1 cellular context compared by ENCODE assay signal in the genomic region with DNA sequence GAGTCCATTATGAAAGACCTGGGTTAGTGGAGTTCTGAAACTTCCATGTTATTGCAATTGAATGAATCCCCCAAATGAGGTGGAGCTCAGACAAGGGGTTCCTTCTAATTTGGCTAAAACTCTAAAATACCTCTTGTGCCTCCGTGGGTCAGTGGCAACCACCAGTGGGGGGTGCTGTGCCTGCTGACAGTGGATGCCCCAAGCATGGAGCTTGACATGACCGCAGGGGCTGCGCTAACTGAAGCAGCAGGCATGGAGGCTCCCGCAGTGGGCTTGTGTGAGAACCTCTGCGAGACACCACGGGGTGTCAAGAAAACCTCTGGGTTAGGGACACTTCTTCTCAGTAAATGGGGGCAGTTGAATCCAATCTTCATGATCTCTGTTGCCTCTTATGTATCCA.
TF ChIP-seq lines count a peak whose summit lies in the region.

No MANE protein-coding gene starts in this region.

TF ChIP-seq in GM23338, 12 proteins besides CTCF, POLR2A, EP300 and RAD21 (continued from another document):
- TF ChIP-seq EZH2 (IDR thresholded peaks at IDR 0.05; ENCODE audit: low read depth, unreplicated experiment) (no peak), ZNF331 (CRISPR knock-in tag; IDR thresholded peaks at IDR 0.05; ENCODE audit: low read depth) (no peak)
